In genomic region chr19:30516586-30516985, GRCh38 we compare ENCODE assay signal across 29 cellular contexts.
"Had no signal": no experiment of that assay in that cellular context is flagged by ENCODE, and none has a peak within 500 bp of the region (broad histone marks: within the 10 kb centered on the region; RNA-seq: fewer than 3 reads in every experiment).

No MANE protein-coding gene starts in this region.

- H3K27ac ChIP-seq: adrenal gland, breast epithelium, KMS-11, SK-N-MC, WERI-Rb-1 had no signal

- H3K9me3 ChIP-seq: adrenal gland, breast epithelium had no signal

- H3K4me3 Mint-ChIP-seq: activated CD4-positive, alpha-beta T cell treated with anti-CD3 and anti-CD28 coated beads for 36 hours; activated CD8-positive, alpha-beta T cell treated with anti-CD3 and anti-CD28 coated beads for 36 hours; activated naive CD8-positive, alpha-beta T cell treated with anti-CD3 and anti-CD28 coated beads, Interleukin-2, amount 10 ng/mL, durations not matched to agents 7 days and 5 days; activated T-cell treated with anti-CD3 and anti-CD28 coated beads, Interleukin-2, amount 50 U/mL, for 72 hours; central memory CD8-positive, alpha-beta T cell; T-cell had no signal

- DNase-seq: activated CD4-positive, alpha-beta T cell treated with anti-CD3 and anti-CD28 coated beads for 36 hours; activated CD4-positive, alpha-beta T cell treated with anti-CD3 and anti-CD28 coated beads, Interleukin-2, amount 50 U/mL, for 1 hour; activated CD8-positive, alpha-beta memory T cell treated with anti-CD3 and anti-CD28 coated beads, Interleukin-2, amount 50 U/mL, for 4 hours; activated CD8-positive, alpha-beta T cell treated with anti-CD3 and anti-CD28 coated beads for 36 hours; activated gamma-delta T cell treated with Interleukin-2 at 50 U/mL for 16 hours; activated naive CD4-positive, alpha-beta T cell treated with anti-CD3 and anti-CD28 coated beads, Interleukin-2, amount 50 U/mL, for 16 hours; activated naive CD8-positive, alpha-beta T cell treated with anti-CD3 and anti-CD28 coated beads, Interleukin-2, amount 10 ng/mL, durations not matched to agents 7 days and 5 days; activated T-cell treated with anti-CD3 and anti-CD28 coated beads, Interleukin-2, amount 50 U/mL, for 72 hours; adrenal gland; anterior cingulate cortex; NCI-H1092; NCI-H1417; NCI-H1694; NCI-H2029 treated with DMSO at 0.1 percent for 48 hours; NCI-H345; NCI-H510A; NCI-H526 treated with DMSO at 0.1 percent for 48 hours; NCI-H82; OCI-M1; RPMI8226; T-cell; WERI-Rb-1 had no signal

- H3K9ac ChIP-seq: KMS-11 had no signal

- H3K27me3 ChIP-seq: adrenal gland, breast epithelium had no signal

- H3K27ac Mint-ChIP-seq: activated CD4-positive, alpha-beta T cell treated with anti-CD3 and anti-CD28 coated beads for 36 hours; activated CD8-positive, alpha-beta T cell treated with anti-CD3 and anti-CD28 coated beads for 36 hours; activated naive CD8-positive, alpha-beta T cell treated with anti-CD3 and anti-CD28 coated beads, Interleukin-2, amount 10 ng/mL, durations not matched to agents 7 days and 5 days; activated T-cell treated with anti-CD3 and anti-CD28 coated beads, Interleukin-2, amount 50 U/mL, for 72 hours; activated T-helper 2 cell treated with anti-CD3 and anti-CD28 coated beads, Interferon-gamma antibody, Interleukin-2, Interleukin-4, amounts not matched to agents 10 μg/mL and 5 μg/mL and 100 μg/mL, durations not matched to agents 14 hours and 24 hours and 36 hours; T-cell had no signal

- ATAC-seq: activated CD4-positive, alpha-beta T cell treated with anti-CD3 and anti-CD28 coated beads for 36 hours; activated CD8-positive, alpha-beta T cell treated with anti-CD3 and anti-CD28 coated beads for 36 hours; activated T-cell treated with anti-CD3 and anti-CD28 coated beads, Interleukin-2, amount 50 U/mL, for 72 hours; Panc1; Right ventricle myocardium inferior; T-cell had no signal

- H3K4me3 ChIP-seq: adrenal gland, breast epithelium, SK-N-MC had no signal

- H3K27me3 Mint-ChIP-seq: activated CD8-positive, alpha-beta T cell treated with anti-CD3 and anti-CD28 coated beads for 36 hours; activated naive CD8-positive, alpha-beta T cell treated with anti-CD3 and anti-CD28 coated beads, Interleukin-2, amount 10 ng/mL, durations not matched to agents 7 days and 5 days had no signal

- H3K4me2 ChIP-seq: KMS-11 had no signal

- H3K36me3 ChIP-seq: adrenal gland, breast epithelium, WERI-Rb-1 had no signal

- H3K4me1 Mint-ChIP-seq: activated CD4-positive, alpha-beta T cell treated with anti-CD3 and anti-CD28 coated beads for 36 hours; activated naive CD8-positive, alpha-beta T cell treated with anti-CD3 and anti-CD28 coated beads, Interleukin-2, amount 10 ng/mL, durations not matched to agents 7 days and 5 days; central memory CD8-positive, alpha-beta T cell; T-cell had no signal

- H3K9me3 Mint-ChIP-seq: activated CD8-positive, alpha-beta T cell treated with anti-CD3 and anti-CD28 coated beads for 36 hours; activated naive CD8-positive, alpha-beta T cell treated with anti-CD3 and anti-CD28 coated beads, Interleukin-2, amount 10 ng/mL, durations not matched to agents 7 days and 5 days; activated T-cell treated with anti-CD3 and anti-CD28 coated beads, Interleukin-2, amount 50 U/mL, for 72 hours; activated T-helper 2 cell treated with anti-CD3 and anti-CD28 coated beads, Interferon-gamma antibody, Interleukin-2, Interleukin-4, amounts not matched to agents 10 μg/mL and 5 μg/mL and 100 μg/mL, durations not matched to agents 14 hours and 24 hours and 36 hours; central memory CD8-positive, alpha-beta T cell; T-cell had no signal

- H3K36me3 Mint-ChIP-seq: activated naive CD8-positive, alpha-beta T cell treated with anti-CD3 and anti-CD28 coated beads, Interleukin-2, amount 10 ng/mL, durations not matched to agents 7 days and 5 days; T-cell had no signal

- H3K4me1 ChIP-seq: adrenal gland, breast epithelium had no signal
